23 cellular contexts compared by ENCODE assay signal in genomic region chr17:28956861-28957260, GRCh38. TPM values are rescaled to one million over a fixed set of nuclear protein-coding genes. Genes with fewer than 3 reads are reported as not detected.
"Had no signal": no experiment of that assay in that cellular context is flagged by ENCODE, and none has a peak within 500 bp of the region (broad histone marks: within the 10 kb centered on the region; RNA-seq: fewer than 3 reads in every experiment).

No MANE protein-coding gene starts in this region.

- ATAC-seq: left colon, left ventricle myocardium superior had no signal

- H3K4me1 Mint-ChIP-seq: naive B cell, nephron had no signal

- H3K36me3 ChIP-seq: right atrium auricular region, stomach, thoracic aorta, transverse colon had no signal

- H3K4me2 ChIP-seq: hepatocyte had no signal

- H3K27ac ChIP-seq: dorsolateral prefrontal cortex, hepatocyte, right atrium auricular region, stomach, thoracic aorta, transverse colon had no signal

- H3K9me3 Mint-ChIP-seq: naive B cell, nephron had no signal

- H3K9me3 ChIP-seq: right atrium auricular region, stomach, thoracic aorta, transverse colon had no signal

- H3K36me3 Mint-ChIP-seq: naive B cell had no signal

- H3K4me3 Mint-ChIP-seq: naive B cell, nephron had no signal

- H3K27me3 ChIP-seq: dorsolateral prefrontal cortex, hepatocyte, right atrium auricular region, transverse colon had no signal

- H3K79me2 ChIP-seq: hepatocyte had no signal

- DNase-seq: cortex of kidney; effector CD8-positive, alpha-beta T cell; foreskin melanocyte; kidney; left colon; left ventricle myocardium superior; mesenchymal stem cell; naive B cell; small intestine; stimulated activated CD4-positive, alpha-beta T cell treated with anti-CD3 and anti-CD28 coated beads, Interleukin-12 subunit alpha, Interleukin-12 subunit beta, amount 100 ng/mL, for 4 hours; stimulated activated naive CD4-positive, alpha-beta T cell; stomach; substantia nigra; transverse colon had no signal

- H2AFZ ChIP-seq: hepatocyte had no signal

- H3K27ac Mint-ChIP-seq: nephron had no signal

- H3K27me3 Mint-ChIP-seq: naive B cell had no signal

- H3K4me3 ChIP-seq: dorsolateral prefrontal cortex, hepatocyte, lung, right atrium auricular region, stomach, thoracic aorta, transverse colon had no signal

RNA-seq across cellular contexts. Expression of gene SEZ6, which starts 49.0 kb away (rescaled TPM):
- total RNA-seq: kidney, left ventricle myocardium superior, osteocyte, thoracic aorta, ureter had no signal
- polyA plus RNA-seq: esophagus had no signal
